Comparison of ENCODE assay signal across 8 cellular contexts in genomic region chr10:100529473-100530298, GRCh38. TPM values are rescaled to one million over a fixed set of nuclear protein-coding genes. Genes with fewer than 3 reads are reported as not detected.
DNase-seq lines count a peak whose midpoint lies in the region; ATAC-seq and TF ChIP-seq lines count a peak whose summit lies in the region.

TSS of gene NDUFB8 (minus strand) at chr10:100529871. CDS start at chr10:100529851, 20 bp downstream.

- H3K4me1 Mint-ChIP-seq in memory B cell, result peaks cover 21% of the 10 kb centered on the region

- intact Hi-C loops in A673 (cut with micrococcal nuclease; ENCODE audit: unreplicated experiment), result no loop called here

- H3K36me3 Mint-ChIP-seq in memory B cell, result peaks cover 12% of the 10 kb centered on the region

- H3K4me1 ChIP-seq in A673 (ENCODE audit: insufficient read depth, low read length, poor library complexity, severe bottlenecking) (peaks cover 7% of the 10 kb centered on the region), NT2/D1 (ENCODE audit: insufficient read depth, insufficient read length) (no peaks in the 10 kb centered on the region)
- peaks cover 5% of the 10 kb centered on the region for H3K4me1 ChIP-seq in effector memory CD4-positive, alpha-beta T cell (ENCODE audit: control insufficient read depth, insufficient read depth, low read length, poor library complexity, severe bottlenecking)

- ATAC-seq in GM19025 (IDR thresholded peaks at IDR 0.05; ENCODE audit: low read depth, unreplicated experiment), result peak; percentile 46
- peak; percentile 86 for ATAC-seq in memory B cell (ENCODE audit: low read depth)

- peak within 1 kb of the TSS; percentile 97 for H3K27ac Mint-ChIP-seq in memory B cell

- peak within 1 kb of the TSS; percentile 100 for H3K4me3 Mint-ChIP-seq in memory B cell

- H3K27me3 ChIP-seq in A673 (replicated peaks; ENCODE audit: insufficient read depth, low read depth, low read length, poor library complexity) (no peaks in the 10 kb centered on the region), NT2/D1 (ENCODE audit: insufficient read depth, insufficient read length) (no peaks in the 10 kb centered on the region)
- no peaks in the 10 kb centered on the region for H3K27me3 ChIP-seq in effector memory CD4-positive, alpha-beta T cell (replicated peaks; ENCODE audit: control insufficient read depth, insufficient read depth, low read length, poor library complexity, severe bottlenecking)

- H3K27ac ChIP-seq in A673 (ENCODE audit: low read depth, low read length, poor library complexity, severe bottlenecking), result peak within 1 kb of the TSS; percentile 80
- peak within 1 kb of the TSS; percentile 85 for H3K27ac ChIP-seq in effector memory CD4-positive, alpha-beta T cell (ENCODE audit: insufficient read depth, low read length, poor library complexity, severe bottlenecking)

- BruUV-seq in A673 (replicated peaks; lab: Mats Ljungman, UMichigan), result no TSS peak

- no peak for TF ChIP-seq CTCF in A673 (conservative IDR thresholded peaks at IDR 0.05; ENCODE audit: low read depth, low read length)

- H3K9ac ChIP-seq in NT2/D1 (ENCODE audit: insufficient read length, low read depth), result peak within 1 kb of the TSS; percentile 90

- peaks cover 26% of the 10 kb centered on the region for H3K36me3 ChIP-seq in A673 (ENCODE audit: insufficient read depth, low read length, poor library complexity, severe bottlenecking)
- H3K36me3 ChIP-seq in NT2/D1 (ENCODE audit: insufficient read depth, insufficient read length, low read length), result peaks cover 34% of the 10 kb centered on the region
- peaks cover 16% of the 10 kb centered on the region for H3K36me3 ChIP-seq in effector memory CD4-positive, alpha-beta T cell (ENCODE audit: control insufficient read depth, insufficient read depth, low read length)

- H3K9me3 ChIP-seq in A673 (ENCODE audit: low read depth, low read length, poor library complexity, severe bottlenecking), result no peaks in the 10 kb centered on the region
- H3K9me3 ChIP-seq in NT2/D1 (ENCODE audit: insufficient read depth, low read length), result no peaks in the 10 kb centered on the region
- no peaks in the 10 kb centered on the region for H3K9me3 ChIP-seq in effector memory CD4-positive, alpha-beta T cell (ENCODE audit: control insufficient read depth, low read length)

- POLR2A ChIA-PET in A673 (lab: Charles Lee; ENCODE audit: low non-redundant PET), result no interaction called here

- H3K4me3 ChIP-seq in A673 (ENCODE audit: low read depth, low read length, poor library complexity, severe bottlenecking) (peak within 1 kb of the TSS; percentile 76), NT2/D1 (ENCODE audit: insufficient read length, low read depth) (peak within 1 kb of the TSS; percentile 73)
- H3K4me3 ChIP-seq in effector memory CD4-positive, alpha-beta T cell (ENCODE audit: insufficient read depth, low read depth, low read length, poor library complexity, severe bottlenecking), result peak within 1 kb of the TSS; percentile 94

- DNase-seq in A673 (ENCODE audit: low spot score), result peak; percentile 92
- peak in 75 of 76 experiments; percentile 7 to 87 (median 73) for DNase-seq in HUDEP-2 (lab: John Stamatoyannopoulos, UW; ENCODE audit: unreplicated experiment in 76 of 76)
- DNase-seq in NT2/D1 (ENCODE audit: low read depth, low spot score), result peak; percentile 71
- DNase-seq in activated CD8-positive, alpha-beta memory T cell treated with anti-CD3 and anti-CD28 coated beads for 4 hours (ENCODE audit: low read depth in 2 of 2), result peak; percentile 71 to 76
- DNase-seq in effector memory CD4-positive, alpha-beta T cell, result peak; percentile 69 to 80 (median 75)
- peak; percentile 80 to 83 for DNase-seq in memory B cell (ENCODE audit: low spot score in 2 of 2)
- DNase-seq in stimulated activated CD8-positive, alpha-beta memory T cell treated with anti-CD3 and anti-CD28 coated beads, Interleukin-12 subunit alpha, Interleukin-12 subunit beta, amount 100 ng/mL, for 1 hour (ENCODE audit: low read depth), result peak; percentile 81

- H3K27me3 Mint-ChIP-seq in memory B cell, result no peaks in the 10 kb centered on the region

- CTCF ChIA-PET in A673 (lab: Charles Lee), result no interaction called here

- H3K9me3 Mint-ChIP-seq in memory B cell, result no peaks in the 10 kb centered on the region

RNA-seq across cellular contexts. Expression of gene NDUFB8, which starts in this region (rescaled TPM):
- total RNA-seq in A673 (2021), result 293 and 297 TPM in 2 replicates

Comparison
In these comparisons a context has a peak if more than half of its experiments do, and no peak if none do; other contexts are left out.
1. Peak in every context shown above with its lines: DNase-seq, ATAC-seq, H3K4me3 ChIP-seq and H3K27ac ChIP-seq.